Comparison of ENCODE assay signal across 1 cellular context in the genomic region with DNA sequence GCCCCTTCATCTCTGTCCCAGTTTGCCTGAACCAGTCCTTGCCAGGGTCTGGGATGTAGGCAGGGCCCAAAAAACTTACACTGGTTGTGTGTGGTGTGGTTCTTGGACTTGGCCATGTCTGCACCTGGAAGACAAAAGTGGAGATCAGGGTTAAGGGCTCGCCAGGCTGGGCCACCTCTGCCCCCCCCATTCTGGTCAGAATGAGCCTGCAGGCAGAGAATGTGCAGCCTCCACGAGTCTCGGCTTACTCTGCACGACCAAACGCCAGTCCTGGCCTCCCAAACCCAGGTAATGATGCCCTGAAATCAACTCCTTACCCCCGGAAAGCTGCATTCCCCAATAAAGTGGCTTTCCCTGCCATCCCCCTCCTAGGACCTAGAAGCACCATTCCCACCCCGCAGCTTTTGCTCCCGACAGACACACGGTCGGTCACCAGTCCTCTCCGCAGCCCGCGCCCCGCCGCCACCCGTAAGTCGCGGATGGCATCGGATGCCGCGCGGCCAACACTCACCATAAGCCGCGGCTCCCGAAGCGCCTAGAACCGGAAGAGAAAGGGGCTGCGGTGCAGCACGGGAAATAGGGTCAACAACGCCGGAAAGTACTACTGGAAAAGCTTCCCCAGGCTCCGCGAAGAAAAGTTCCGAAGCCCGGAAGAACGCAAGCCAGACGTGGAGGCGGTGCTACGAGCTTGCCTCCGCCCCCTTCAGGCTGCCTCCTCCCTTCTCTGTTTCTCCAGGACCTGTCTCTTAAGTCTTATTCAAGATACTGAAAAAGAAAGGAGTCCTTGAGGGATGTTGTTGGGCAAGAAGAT.
TF ChIP-seq lines count a peak whose summit lies in the region.

A gene (minus strand): TSS at position 550 of the 811 bp plus-strand sequence. CDS start 434 bp downstream, at position 116.

TF ChIP-seq in HCT116, 20 proteins besides CTCF, POLR2A, EP300 and RAD21 (continued from another document):
- TF ChIP-seq, protein P1, sequence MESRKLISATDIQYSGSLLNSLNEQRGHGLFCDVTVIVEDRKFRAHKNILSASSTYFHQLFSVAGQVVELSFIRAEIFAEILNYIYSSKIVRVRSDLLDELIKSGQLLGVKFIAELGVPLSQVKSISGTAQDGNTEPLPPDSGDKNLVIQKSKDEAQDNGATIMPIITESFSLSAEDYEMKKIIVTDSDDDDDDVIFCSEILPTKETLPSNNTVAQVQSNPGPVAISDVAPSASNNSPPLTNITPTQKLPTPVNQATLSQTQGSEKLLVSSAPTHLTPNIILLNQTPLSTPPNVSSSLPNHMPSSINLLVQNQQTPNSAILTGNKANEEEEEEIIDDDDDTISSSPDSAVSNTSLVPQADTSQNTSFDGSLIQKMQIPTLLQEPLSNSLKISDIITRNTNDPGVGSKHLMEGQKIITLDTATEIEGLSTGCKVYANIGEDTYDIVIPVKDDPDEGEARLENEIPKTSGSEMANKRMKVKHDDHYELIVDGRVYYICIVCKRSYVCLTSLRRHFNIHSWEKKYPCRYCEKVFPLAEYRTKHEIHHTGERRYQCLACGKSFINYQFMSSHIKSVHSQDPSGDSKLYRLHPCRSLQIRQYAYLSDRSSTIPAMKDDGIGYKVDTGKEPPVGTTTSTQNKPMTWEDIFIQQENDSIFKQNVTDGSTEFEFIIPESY (IDR thresholded peaks at IDR 0.05; ENCODE audit: extremely low read depth, insufficient replicate concordance, low read length), result peak; percentile 35
- no peak for TF ChIP-seq JUND (IDR thresholded peaks at IDR 0.05)
- TF ChIP-seq POLR2AphosphoS5 (IDR thresholded peaks at IDR 0.05; ENCODE audit: low read depth, low read length), result peak; percentile 94
- peak; percentile 86 for TF ChIP-seq YY1 (IDR thresholded peaks at IDR 0.05; ENCODE audit: extremely low read depth, insufficient replicate concordance, low read depth, low read length)
